Comparison of ENCODE assay signal across 8 cellular contexts in the genomic region with DNA sequence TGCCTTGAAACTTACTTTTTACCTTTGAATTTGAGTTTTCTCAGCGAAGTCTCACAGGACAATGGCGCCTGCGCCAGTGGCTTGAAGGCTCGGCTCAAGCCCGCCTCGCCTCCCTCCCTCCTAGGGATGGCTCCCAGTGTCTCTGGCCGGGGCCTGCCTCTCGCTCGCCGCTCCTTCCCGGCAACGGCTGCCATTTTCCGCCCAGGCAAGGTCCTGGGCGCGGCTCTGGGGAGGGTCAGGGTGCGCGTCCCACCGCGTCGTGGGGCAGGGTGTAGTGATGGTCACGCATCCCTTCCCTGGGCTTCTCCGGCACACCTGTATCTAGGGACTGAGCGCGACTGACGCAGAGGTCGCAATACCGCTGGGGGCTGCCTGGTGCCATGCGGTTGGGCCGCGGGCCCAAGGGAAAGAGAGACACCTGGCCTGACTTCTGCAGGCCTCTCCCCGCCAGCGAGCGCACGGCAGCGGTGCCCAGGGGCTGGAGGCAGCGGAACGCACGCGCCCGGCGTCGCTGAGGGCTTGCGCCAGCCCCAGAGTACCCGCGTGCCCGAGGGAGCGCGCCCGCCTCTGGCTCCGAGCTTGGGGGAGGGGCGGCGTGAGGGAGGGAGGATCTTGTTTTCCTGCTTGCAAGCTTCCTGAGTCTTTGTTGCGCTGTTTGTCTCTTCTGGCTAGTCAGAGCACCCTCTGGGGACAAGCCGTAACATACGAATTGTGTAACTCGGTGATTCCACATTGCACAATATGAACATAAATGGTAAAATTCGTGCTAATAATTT. TPM values are rescaled to one million over a fixed set of nuclear protein-coding genes. Genes with fewer than 3 reads are reported as not detected.
DNase-seq lines count a peak whose midpoint lies in the region; ATAC-seq and TF ChIP-seq lines count a peak whose summit lies in the region.

No MANE protein-coding gene starts in this region.

- H3K27ac ChIP-seq in GM23338 (ENCODE audit: low read depth) (peak overlapping the region; percentile 95), esophagus muscularis mucosa (replicated peaks in 1 of 4) (peak overlapping the region; percentile 83 to 90 (median 89))

- no peaks in the 10 kb centered on the region for H3F3A ChIP-seq in GM23338 (replicated peaks; ENCODE audit: low read depth)

- no peaks in the 10 kb centered on the region for H3K9me2 ChIP-seq in GM23338 (ENCODE audit: insufficient read depth)

- H3K9me3 Mint-ChIP-seq in GM23338, result no peaks in the 10 kb centered on the region
- H3K9me3 Mint-ChIP-seq in activated T-helper 1 cell treated with anti-CD3 and anti-CD28 coated beads, Interleukin-12 subunit alpha, Interleukin-12 subunit beta, Interleukin-2, Interleukin-4 antibody, amounts not matched to agents 30 ng/mL and 10 ng/mL and 1 ng/mL, durations not matched to agents 14 hours and 24 hours and 36 hours, result no peaks in the 10 kb centered on the region

- no peaks in the 10 kb centered on the region for H3K27me3 ChIP-seq in GM23338 (ENCODE audit: insufficient read depth)
- H3K27me3 ChIP-seq in esophagus muscularis mucosa, result no peaks in the 10 kb centered on the region
- no peaks in the 10 kb centered on the region for H3K27me3 ChIP-seq in mononuclear cell (ENCODE audit: insufficient read depth, low read length)

- no peaks in the 10 kb centered on the region for H3K79me2 ChIP-seq in GM23338 (replicated peaks; ENCODE audit: insufficient read depth)

- peak overlapping the region; percentile 94 for H3K27ac Mint-ChIP-seq in GM23338
- peak overlapping the region; percentile 40 for H3K27ac Mint-ChIP-seq in activated T-helper 1 cell treated with anti-CD3 and anti-CD28 coated beads, Interleukin-12 subunit alpha, Interleukin-12 subunit beta, Interleukin-2, Interleukin-4 antibody, amounts not matched to agents 30 ng/mL and 10 ng/mL and 1 ng/mL, durations not matched to agents 14 hours and 24 hours and 36 hours

- H3K4me3 ChIP-seq in GM23338, result peak overlapping the region; percentile 63
- peak overlapping the region; percentile 64 to 72 (median 66) for H3K4me3 ChIP-seq in esophagus muscularis mucosa
- H3K4me3 ChIP-seq in mononuclear cell (ENCODE audit: low read length), result peak overlapping the region; percentile 51

- TF ChIP-seq POLR2A in esophagus muscularis mucosa (IDR thresholded peaks at IDR 0.05; ENCODE audit: low read depth), result peak; percentile 68

- H3K4me1 ChIP-seq in GM23338 (ENCODE audit: insufficient read depth) (peaks cover 4% of the 10 kb centered on the region), esophagus muscularis mucosa (peaks cover 13 to 33% (median 23%) of the 10 kb centered on the region in 4 donors), mononuclear cell (ENCODE audit: insufficient read depth, low read length) (peaks cover 17% of the 10 kb centered on the region)

- intact Hi-C loops in activated T-helper 1 cell treated with anti-CD3 and anti-CD28 coated beads, Interleukin-12 subunit alpha, Interleukin-12 subunit beta, Interleukin-2, Interleukin-4 antibody, amounts not matched to agents 30 ng/mL and 10 ng/mL and 1 ng/mL, durations not matched to agents 14 hours and 24 hours and 36 hours (cut with micrococcal nuclease), result no loop called here
- intact Hi-C loops in esophagus muscularis mucosa (cut with DNase I), result loop anchor here (2.0 kb wide), 1 partner anchor 50 kb away; no protein-coding TSS in a partner anchor

- H3K4me1 Mint-ChIP-seq in GM23338, result peaks cover 6% of the 10 kb centered on the region; the same call in 2 of the 3 replicates
- H3K4me1 Mint-ChIP-seq in activated T-helper 1 cell treated with anti-CD3 and anti-CD28 coated beads, Interleukin-12 subunit alpha, Interleukin-12 subunit beta, Interleukin-2, Interleukin-4 antibody, amounts not matched to agents 30 ng/mL and 10 ng/mL and 1 ng/mL, durations not matched to agents 14 hours and 24 hours and 36 hours (ENCODE audit: low read depth), result peaks cover 6% of the 10 kb centered on the region

- peak overlapping the region; percentile 71 for H3K4me3 Mint-ChIP-seq in GM23338
- peak overlapping the region; percentile 72 for H3K4me3 Mint-ChIP-seq in activated T-helper 1 cell treated with anti-CD3 and anti-CD28 coated beads, Interleukin-12 subunit alpha, Interleukin-12 subunit beta, Interleukin-2, Interleukin-4 antibody, amounts not matched to agents 30 ng/mL and 10 ng/mL and 1 ng/mL, durations not matched to agents 14 hours and 24 hours and 36 hours

- ATAC-seq in GM23338 (peak; percentile 95), HG02884 (IDR thresholded peaks at IDR 0.05; ENCODE audit: unreplicated experiment) (no peak)

- H3K27me3 Mint-ChIP-seq in GM23338 (ENCODE audit: insufficient read depth, low read depth, poor library complexity), result no peaks in the 10 kb centered on the region
- H3K27me3 Mint-ChIP-seq in activated T-helper 1 cell treated with anti-CD3 and anti-CD28 coated beads, Interleukin-12 subunit alpha, Interleukin-12 subunit beta, Interleukin-2, Interleukin-4 antibody, amounts not matched to agents 30 ng/mL and 10 ng/mL and 1 ng/mL, durations not matched to agents 14 hours and 24 hours and 36 hours (ENCODE audit: insufficient read depth), result peaks cover 9% of the 10 kb centered on the region

- H3K4me2 ChIP-seq in GM23338, result peak overlapping the region; percentile 82

- no peaks in the 10 kb centered on the region for H4K20me1 ChIP-seq in GM23338 (replicated peaks; ENCODE audit: insufficient read depth)

- peak; percentile 95 for DNase-seq in GM23338 (ENCODE audit: low spot score)
- peak; percentile 85 to 89 for DNase-seq in NOMO-1 (lab: John Stamatoyannopoulos, UW; ENCODE audit: unreplicated experiment in 2 of 2)
- peak; percentile 59 for DNase-seq in activated T-helper 1 cell treated with anti-CD3 and anti-CD28 coated beads, Interleukin-12 subunit alpha, Interleukin-12 subunit beta, Interleukin-2, Interleukin-4 antibody, amounts not matched to agents 30 ng/mL and 10 ng/mL and 1 ng/mL, durations not matched to agents 14 hours and 24 hours and 36 hours (ENCODE audit: low spot score)
- no peak for DNase-seq in esophagus muscularis mucosa (ENCODE audit: extremely low spot score)
- peak; percentile 50 to 62 for DNase-seq in stimulated activated CD8-positive, alpha-beta memory T cell treated with anti-CD3 and anti-CD28 coated beads, Interleukin-2, amount 100 ng/mL, for 48 hours (ENCODE audit: low read depth in 2 of 2)
- DNase-seq in NCI-H82 treated with DMSO at 0.1 percent for 48 hours (lab: John Stamatoyannopoulos, UW; ENCODE audit: unreplicated experiment), result no peak

- H3K9me3 ChIP-seq in esophagus muscularis mucosa, result no peaks in the 10 kb centered on the region
- no peaks in the 10 kb centered on the region for H3K9me3 ChIP-seq in mononuclear cell (ENCODE audit: low read depth, low read length)

- H2AFZ ChIP-seq in GM23338, result peak overlapping the region; percentile 95

- no peak for TF ChIP-seq EP300 in esophagus muscularis mucosa (IDR thresholded peaks at IDR 0.05)

- WGBS in esophagus muscularis mucosa, result 30% methylated on average over 29 of the region's 57 CpGs

- no peaks in the 10 kb centered on the region for H3K36me3 Mint-ChIP-seq in GM23338 (ENCODE audit: low read depth)
- no peaks in the 10 kb centered on the region for H3K36me3 Mint-ChIP-seq in activated T-helper 1 cell treated with anti-CD3 and anti-CD28 coated beads, Interleukin-12 subunit alpha, Interleukin-12 subunit beta, Interleukin-2, Interleukin-4 antibody, amounts not matched to agents 30 ng/mL and 10 ng/mL and 1 ng/mL, durations not matched to agents 14 hours and 24 hours and 36 hours (ENCODE audit: low read depth)

- H3K36me3 ChIP-seq in GM23338 (ENCODE audit: insufficient read depth), result no peaks in the 10 kb centered on the region
- no peaks in the 10 kb centered on the region for H3K36me3 ChIP-seq in esophagus muscularis mucosa

- TF ChIP-seq CTCF in GM23338 (conservative IDR thresholded peaks at IDR 0.05; ENCODE audit: low read depth in 2 of 2) (peak in 1 of 2 experiments; percentile 33; a peak in 2 of 4 replicates), esophagus muscularis mucosa (IDR thresholded peaks at IDR 0.05) (peak; percentile 3 to 19 (median 3))

RNA-seq across cellular contexts. Expression of a gene that starts 20.7 kb away (rescaled TPM):
- 82.0 and 82.4 TPM in 2 replicates for total RNA-seq in GM23338 (2014; rRNA removed; shearing (Covaris generic))
- 11.6 and 13.0 TPM in 2 replicates for polyA plus RNA-seq in GM23338 (2016; fragmentation: Nextera tagmentation; extraction: Ambion mirVana)
- total RNA-seq in activated T-helper 1 cell treated with anti-CD3 and anti-CD28 coated beads, Interleukin-12 subunit alpha, Interleukin-12 subunit beta, Interleukin-2, Interleukin-4 antibody, amounts not matched to agents 30 ng/mL and 10 ng/mL and 1 ng/mL, durations not matched to agents 14 hours and 24 hours and 36 hours, result 42.8 and 49.4 TPM in 2 replicates
- total RNA-seq in esophagus muscularis mucosa, result 10 to 100 TPM; 53.1 to 71.5 (median 56.5) TPM
- 88.2 TPM for total RNA-seq in mononuclear cell

RNA-seq across cellular contexts. Expression of a gene that starts 27.3 kb away (rescaled TPM):
- 69.5 and 87.4 TPM in 2 replicates for total RNA-seq in GM23338 (2014; rRNA removed; shearing (Covaris generic))
- polyA plus RNA-seq in GM23338 (2016; fragmentation: Nextera tagmentation; extraction: Ambion mirVana), result 20.0 and 20.7 TPM in 2 replicates
- 95.3 and 98.3 TPM in 2 replicates for total RNA-seq in activated T-helper 1 cell treated with anti-CD3 and anti-CD28 coated beads, Interleukin-12 subunit alpha, Interleukin-12 subunit beta, Interleukin-2, Interleukin-4 antibody, amounts not matched to agents 30 ng/mL and 10 ng/mL and 1 ng/mL, durations not matched to agents 14 hours and 24 hours and 36 hours
- total RNA-seq in esophagus muscularis mucosa, result 10 to 100 TPM; 13.4 to 18.2 (median 16.1) TPM
- total RNA-seq in mononuclear cell, result 9.3 TPM

RNA-seq across cellular contexts. Expression of a gene that starts 51.7 kb away (rescaled TPM):
- 13.4 and 15.8 TPM in 2 replicates for total RNA-seq in GM23338 (2014; rRNA removed; shearing (Covaris generic))
- polyA plus RNA-seq in GM23338 (2016; fragmentation: Nextera tagmentation; extraction: Ambion mirVana), result 15.0 and 16.2 TPM in 2 replicates
- total RNA-seq in activated T-helper 1 cell treated with anti-CD3 and anti-CD28 coated beads, Interleukin-12 subunit alpha, Interleukin-12 subunit beta, Interleukin-2, Interleukin-4 antibody, amounts not matched to agents 30 ng/mL and 10 ng/mL and 1 ng/mL, durations not matched to agents 14 hours and 24 hours and 36 hours, result 12.1 and 13.1 TPM in 2 replicates
- total RNA-seq in esophagus muscularis mucosa (10 to 100 TPM; 14.2 to 45.8 (median 32.1) TPM), mononuclear cell (5.2 TPM)

Comparison
In these comparisons a context has a peak if more than half of its experiments do, and no peak if none do; other contexts are left out.
1. DNase-seq: peak in GM23338 (single experiment), NOMO-1 (2 of 2), activated T-helper 1 cell treated with anti-CD3 and anti-CD28 coated beads, Interleukin-12 subunit alpha, Interleukin-12 subunit beta, Interleukin-2, Interleukin-4 antibody, amounts not matched to agents 30 ng/mL and 10 ng/mL and 1 ng/mL, durations not matched to agents 14 hours and 24 hours and 36 hours (single experiment) and stimulated activated CD8-positive, alpha-beta memory T cell treated with anti-CD3 and anti-CD28 coated beads, Interleukin-2, amount 100 ng/mL, for 48 hours (2 of 2); none in esophagus muscularis mucosa (single experiment) and NCI-H82 treated with DMSO at 0.1 percent for 48 hours (single experiment).
2. Peak in every context shown above with its lines, with median percentiles within 50 percentile points of each other: H3K4me3 ChIP-seq.